Comparison of ENCODE assay signal across 28 cellular contexts in genomic region chr19:1634938-1635243, GRCh38.
"Had no signal": no experiment of that assay in that cellular context is flagged by ENCODE, and none has a peak within 500 bp of the region (broad histone marks: within the 10 kb centered on the region; RNA-seq: fewer than 3 reads in every experiment).

No MANE protein-coding gene starts in this region.

- H3K4me3 ChIP-seq: left lung, lower lobe of right lung, ovary, right atrium auricular region, skin epidermis, suprapubic skin, thoracic aorta, tibial artery, upper lobe of right lung had no signal

- H3K27me3 Mint-ChIP-seq: naive thymus-derived CD8-positive, alpha-beta T cell; progenitor cell of endocrine pancreas; stimulated activated naive CD8-positive, alpha-beta T cell treated with anti-CD3 and anti-CD28 coated beads, Interleukin-15, Interleukin-2, amounts not matched to agents 100 ng/mL and 50 ng/mL, for 24 hours had no signal

- FAIRE-seq: islet of Langerhans, kidney, urothelium cell line had no signal

- H3K36me3 ChIP-seq: ovary had no signal

- H3K9me3 Mint-ChIP-seq: immature natural killer cell; naive thymus-derived CD8-positive, alpha-beta T cell; stimulated activated naive CD8-positive, alpha-beta T cell treated with anti-CD3 and anti-CD28 coated beads, Interleukin-15, Interleukin-2, amounts not matched to agents 100 ng/mL and 50 ng/mL, for 24 hours had no signal

- H3K27ac Mint-ChIP-seq: nephron progenitor cell; stimulated activated naive CD8-positive, alpha-beta T cell treated with anti-CD3 and anti-CD28 coated beads, Interleukin-15, Interleukin-2, amounts not matched to agents 100 ng/mL and 50 ng/mL, for 24 hours had no signal

- ATAC-seq: left colon; left lung; lower lobe of right lung; naive thymus-derived CD8-positive, alpha-beta T cell; sciatic nerve; upper lobe of right lung had no signal

- H3K4me3 Mint-ChIP-seq: immature natural killer cell; naive thymus-derived CD8-positive, alpha-beta T cell; nephron progenitor cell; stimulated activated naive CD8-positive, alpha-beta T cell treated with anti-CD3 and anti-CD28 coated beads, Interleukin-15, Interleukin-2, amounts not matched to agents 100 ng/mL and 50 ng/mL, for 24 hours had no signal

- H3K27ac ChIP-seq: left lung, lower lobe of right lung, ovary, right atrium auricular region, skin epidermis, suprapubic skin, thoracic aorta, tibial artery, upper lobe of right lung had no signal

- H3K4me1 ChIP-seq: left lung, lower lobe of right lung, right atrium auricular region, tibial artery, upper lobe of right lung had no signal

- H3K9me3 ChIP-seq: left lung, lower lobe of right lung, ovary, right atrium auricular region, suprapubic skin, thoracic aorta, tibial artery, upper lobe of right lung had no signal

- H3K27me3 ChIP-seq: left lung, ovary, right atrium auricular region, suprapubic skin, tibial artery, upper lobe of right lung had no signal

- DNase-seq: hippocampal formation; immature natural killer cell; kidney; left colon; left lung; lower lobe of right lung; mammary epithelial cell; mesenchymal stem cell; naive thymus-derived CD8-positive, alpha-beta T cell; nephron progenitor cell; ovary; stimulated activated CD4-positive, alpha-beta T cell treated with anti-CD3 and anti-CD28 coated beads, Interleukin-12 subunit alpha, Interleukin-12 subunit beta, amount 100 ng/mL, for 4 hours; stimulated activated CD4-positive, alpha-beta T cell treated with anti-CD3 and anti-CD28 coated beads, Interleukin-15, amount 100 ng/mL, for 24 hours; stimulated activated CD4-positive, alpha-beta T cell treated with anti-CD3 and anti-CD28 coated beads, Interleukin-2, amount 100 ng/mL, for 24 hours; stimulated activated CD4-positive, alpha-beta T cell treated with anti-CD3 and anti-CD28 coated beads, Interleukin-4, amount 100 ng/mL, for 1 hour; stimulated activated naive CD4-positive, alpha-beta T cell; tibial artery; trophoblast cell; upper lobe of right lung had no signal
